ENCODE assay signal across 1 cellular context in the genomic region with DNA sequence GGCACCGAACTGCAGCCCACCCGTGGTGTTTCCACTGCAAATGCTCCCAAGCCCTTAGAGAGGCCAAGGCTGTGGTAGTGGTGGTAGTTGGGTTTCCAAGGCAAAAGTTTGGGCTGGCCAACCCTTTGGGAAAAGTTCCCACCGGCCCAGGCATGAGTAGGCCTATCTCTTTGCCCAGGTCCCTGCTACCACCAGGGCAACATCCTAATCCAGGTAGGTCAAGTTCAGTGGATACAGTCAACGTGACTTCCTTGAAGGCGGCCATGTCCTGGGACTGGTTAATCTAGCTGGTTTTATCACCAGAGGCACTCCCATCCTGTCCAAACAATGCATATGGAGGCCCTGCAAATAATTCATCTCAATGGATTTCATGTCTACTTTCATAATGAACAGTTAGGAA.
TF ChIP-seq lines count a peak whose summit lies in the region.

No MANE protein-coding gene starts in this region.

TF ChIP-seq in H1, 55 proteins besides CTCF, POLR2A, EP300 and RAD21:
- TF ChIP-seq SP2 (IDR thresholded peaks at IDR 0.05; ENCODE audit: low read length) (no peak), EZH2 (IDR thresholded peaks at IDR 0.05; ENCODE audit: low read depth, low read length, severe bottlenecking) (no peak), YY1 (IDR thresholded peaks at IDR 0.05; ENCODE audit: low read depth, low read length) (peak; percentile 31; the same call in 1 of the 2 replicates)
